Comparison of ENCODE assay signal across 32 cellular contexts in genomic region chr9:70630971-70631370, GRCh38.
"Had no signal": no experiment of that assay in that cellular context is flagged by ENCODE, and none has a peak within 500 bp of the region (broad histone marks: within the 10 kb centered on the region; RNA-seq: fewer than 3 reads in every experiment).

No MANE protein-coding gene starts in this region.

- H3K27me3 ChIP-seq: adrenal gland, body of pancreas, brain microvascular endothelial cell, breast epithelium had no signal

- H3K36me3 Mint-ChIP-seq: activated CD4-positive, alpha-beta memory T cell treated with anti-CD3 and anti-CD28 coated beads for 36 hours; activated naive CD4-positive, alpha-beta T cell treated with anti-CD3 and anti-CD28 coated beads, Interleukin-2, amount 50 U/mL, for 72 hours; activated naive CD8-positive, alpha-beta T cell treated with anti-CD3 and anti-CD28 coated beads for 36 hours had no signal

- H3K36me3 ChIP-seq: adrenal gland, brain microvascular endothelial cell, breast epithelium had no signal

- H3K4me3 ChIP-seq: adrenal gland, body of pancreas, breast epithelium had no signal

- H3K4me1 Mint-ChIP-seq: activated B cell treated with CpG ODN at 0.5 μM for 24 hours; activated CD4-positive, alpha-beta T cell treated with anti-CD3 and anti-CD28 coated beads, Interleukin-2, amount 10 ng/mL, durations not matched to agents 24 days and 14 days; activated naive CD8-positive, alpha-beta T cell treated with anti-CD3 and anti-CD28 coated beads for 36 hours had no signal

- H3K9me3 ChIP-seq: adrenal gland, body of pancreas, breast epithelium had no signal

- H3K4me3 Mint-ChIP-seq: activated B cell treated with CpG ODN at 0.5 μM for 24 hours; activated CD4-positive, alpha-beta memory T cell treated with anti-CD3 and anti-CD28 coated beads for 36 hours; activated CD4-positive, alpha-beta T cell treated with anti-CD3 and anti-CD28 coated beads, Interleukin-2, amount 10 ng/mL, durations not matched to agents 24 days and 14 days; activated CD8-positive, alpha-beta T cell treated with anti-CD3 and anti-CD28 coated beads for 36 hours; activated naive CD4-positive, alpha-beta T cell treated with anti-CD3 and anti-CD28 coated beads for 36 hours; activated naive CD8-positive, alpha-beta T cell treated with anti-CD3 and anti-CD28 coated beads for 36 hours; activated T-cell treated with anti-CD3 and anti-CD28 coated beads, Interleukin-2, amount 50 U/mL, for 24 hours; T-helper 1 cell treated with Interleukin-12 subunit alpha and Interleukin-12 subunit beta and Interleukin-4 antibody, amounts not matched to agents 30 μg/mL and 1 μg/mL, for 36 hours; T-helper 2 cell treated with Interferon-gamma antibody and Interleukin-4, amounts not matched to agents 5 μg/mL and 100 μg/mL, for 36 hours had no signal

- H3K4me1 ChIP-seq: adrenal gland, body of pancreas, breast epithelium had no signal

- DNase-seq: activated B cell treated with CpG ODN at 0.5 μM for 24 hours; activated CD4-positive, alpha-beta memory T cell treated with anti-CD3 and anti-CD28 coated beads for 36 hours; activated CD4-positive, alpha-beta T cell treated with anti-CD3 and anti-CD28 coated beads for 4 hours; activated CD4-positive, alpha-beta T cell treated with anti-CD3 and anti-CD28 coated beads, Interleukin-2, amount 10 ng/mL, durations not matched to agents 24 days and 14 days; activated CD4-positive, alpha-beta T cell treated with anti-CD3 and anti-CD28 coated beads, Interleukin-2, amount 50 U/mL, for 1 hour; activated CD4-positive, alpha-beta T cell treated with anti-CD3 and anti-CD28 coated beads, Interleukin-2, amount 50 U/mL, for 4 hours; activated CD4-positive, CD25-positive, alpha-beta regulatory T cell treated with anti-CD3 and anti-CD28 coated beads, Interleukin-2, amount 50 U/mL, for 72 hours; activated CD8-positive, alpha-beta memory T cell treated with anti-CD3 and anti-CD28 coated beads, Interleukin-2, amount 50 U/mL, for 48 hours; activated CD8-positive, alpha-beta T cell treated with anti-CD3 and anti-CD28 coated beads for 36 hours; activated effector memory CD4-positive, alpha-beta T cell treated with anti-CD3 and anti-CD28 coated beads, Interleukin-2, amount 50 U/mL, for 16 hours; activated gamma-delta T cell treated with Interleukin-2 at 50 U/mL for 16 hours; activated naive CD4-positive, alpha-beta T cell; activated naive CD4-positive, alpha-beta T cell treated with anti-CD3 and anti-CD28 coated beads for 36 hours; activated naive CD4-positive, alpha-beta T cell treated with anti-CD3 and anti-CD28 coated beads, Interleukin-2, amount 50 U/mL, for 16 hours; activated naive CD8-positive, alpha-beta T cell treated with anti-CD3 and anti-CD28 coated beads for 36 hours; activated T-cell treated with anti-CD3 and anti-CD28 coated beads, Interleukin-2, amount 50 U/mL, for 24 hours; activated T-cell treated with anti-CD3 and anti-CD28 coated beads, Interleukin-2, amount 50 U/mL, for 48 hours; adrenal gland; amniotic stem cell; aorta; body of pancreas; brain microvascular endothelial cell; central memory CD4-positive, alpha-beta T cell; T-helper 2 cell; T-helper 9 cell had no signal

- H3K27ac ChIP-seq: adrenal gland, body of pancreas, brain microvascular endothelial cell, breast epithelium, VCaP had no signal

- H3K27me3 Mint-ChIP-seq: activated CD8-positive, alpha-beta T cell treated with anti-CD3 and anti-CD28 coated beads for 36 hours had no signal

- H3K9me3 Mint-ChIP-seq: activated B cell treated with CpG ODN at 0.5 μM for 24 hours; activated CD4-positive, alpha-beta memory T cell treated with anti-CD3 and anti-CD28 coated beads for 36 hours; activated CD4-positive, alpha-beta T cell treated with anti-CD3 and anti-CD28 coated beads, Interleukin-2, amount 10 ng/mL, durations not matched to agents 24 days and 14 days; activated CD8-positive, alpha-beta T cell treated with anti-CD3 and anti-CD28 coated beads for 36 hours; activated naive CD4-positive, alpha-beta T cell treated with anti-CD3 and anti-CD28 coated beads for 36 hours; activated naive CD4-positive, alpha-beta T cell treated with anti-CD3 and anti-CD28 coated beads, Interleukin-2, amount 50 U/mL, for 72 hours; activated naive CD8-positive, alpha-beta T cell treated with anti-CD3 and anti-CD28 coated beads for 36 hours; activated T-cell treated with anti-CD3 and anti-CD28 coated beads, Interleukin-2, amount 50 U/mL, for 24 hours; T-helper 1 cell treated with Interleukin-12 subunit alpha and Interleukin-12 subunit beta and Interleukin-4 antibody, amounts not matched to agents 30 μg/mL and 1 μg/mL, for 36 hours; T-helper 2 cell treated with Interferon-gamma antibody and Interleukin-4, amounts not matched to agents 5 μg/mL and 100 μg/mL, for 36 hours had no signal

- ATAC-seq: activated CD8-positive, alpha-beta T cell treated with anti-CD3 and anti-CD28 coated beads for 36 hours; activated naive CD4-positive, alpha-beta T cell treated with anti-CD3 and anti-CD28 coated beads, Interleukin-2, amount 50 U/mL, for 72 hours; body of pancreas had no signal

- FAIRE-seq: astrocyte, TTC549 had no signal

- H3K27ac Mint-ChIP-seq: activated B cell treated with CpG ODN at 0.5 μM for 24 hours; activated CD4-positive, alpha-beta memory T cell treated with anti-CD3 and anti-CD28 coated beads for 36 hours; activated CD4-positive, alpha-beta T cell treated with anti-CD3 and anti-CD28 coated beads, Interleukin-2, amount 10 ng/mL, durations not matched to agents 24 days and 14 days; activated CD8-positive, alpha-beta T cell treated with anti-CD3 and anti-CD28 coated beads for 36 hours; activated naive CD4-positive, alpha-beta T cell treated with anti-CD3 and anti-CD28 coated beads for 36 hours; activated naive CD4-positive, alpha-beta T cell treated with anti-CD3 and anti-CD28 coated beads, Interleukin-2, amount 50 U/mL, for 72 hours; activated naive CD8-positive, alpha-beta T cell treated with anti-CD3 and anti-CD28 coated beads for 36 hours; activated T-cell treated with anti-CD3 and anti-CD28 coated beads, Interleukin-2, amount 50 U/mL, for 24 hours; T-helper 1 cell treated with Interleukin-12 subunit alpha and Interleukin-12 subunit beta and Interleukin-4 antibody, amounts not matched to agents 30 μg/mL and 1 μg/mL, for 36 hours; T-helper 2 cell treated with Interferon-gamma antibody and Interleukin-4, amounts not matched to agents 5 μg/mL and 100 μg/mL, for 36 hours had no signal
